In the genomic region with DNA sequence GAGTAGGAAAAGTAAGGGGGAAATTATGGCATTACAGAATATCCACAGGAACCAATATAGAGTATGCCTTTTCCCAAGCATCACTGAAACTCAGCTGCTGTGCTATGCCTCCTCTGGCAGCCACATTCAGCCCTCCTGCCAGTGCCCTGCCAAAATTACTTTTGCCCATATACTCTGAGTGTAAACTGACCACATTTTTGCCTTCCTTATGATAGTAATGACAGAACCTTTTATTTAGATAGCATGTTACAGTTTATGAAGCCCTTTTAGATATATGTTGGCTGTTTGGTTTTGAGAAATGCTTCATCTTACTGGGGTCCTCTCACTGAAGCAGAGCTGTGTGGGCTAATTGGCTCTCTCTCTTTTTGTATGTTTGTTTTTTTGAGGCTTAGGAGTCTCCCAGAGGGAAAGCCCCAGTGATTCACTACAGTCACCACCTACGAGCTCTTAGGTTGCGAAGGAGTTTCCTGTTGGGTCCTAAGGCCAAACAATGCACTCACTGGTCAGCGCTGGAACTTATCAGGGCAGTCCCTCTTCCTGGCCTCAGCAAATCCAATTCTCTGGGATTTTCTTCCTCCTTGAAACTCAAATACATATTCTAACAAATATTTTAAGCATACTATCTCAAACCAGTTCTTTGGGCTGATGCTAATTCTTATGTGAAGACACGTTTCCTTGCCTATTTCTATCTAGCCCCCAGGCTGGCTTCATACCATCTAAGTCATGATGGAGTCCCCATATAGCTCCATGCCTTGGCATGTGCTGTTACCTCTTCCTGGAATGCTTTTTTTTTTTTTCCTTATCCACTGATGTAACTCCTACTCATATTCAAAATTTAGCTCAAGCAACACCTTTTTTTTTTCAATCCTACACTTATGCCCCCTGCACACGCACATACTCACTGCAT, we compare ENCODE assay signal across 11 cellular contexts. TPM values are rescaled to one million over a fixed set of nuclear protein-coding genes. Genes with fewer than 3 reads are reported as not detected.
DNase-seq lines count a peak whose midpoint lies in the region; ATAC-seq and TF ChIP-seq lines count a peak whose summit lies in the region.
"Had no signal": no experiment of that assay in that cellular context is flagged by ENCODE, and none has a peak within 500 bp of the region (broad histone marks: within the 10 kb centered on the region; RNA-seq: fewer than 3 reads in every experiment).

No MANE protein-coding gene starts in this region.

- WGBS in body of pancreas, 2 donors: 46 to 66% methylated on average over 5 of the region's 5 CpGs

- TF ChIP-seq CTCF in GM20000 (IDR thresholded peaks at IDR 0.05; ENCODE audit: extremely low read depth, missing control alignments) (no peak), body of pancreas (IDR thresholded peaks at IDR 0.05) (no peak)

- no peaks in the 10 kb centered on the region for H3K27me3 ChIP-seq in body of pancreas

- peak overlapping the region; percentile 17 for H3K4me3 Mint-ChIP-seq in activated naive CD8-positive, alpha-beta T cell
- H3K4me3 Mint-ChIP-seq: activated B cell treated with CpG ODN at 0.5 μM for 24 hours; central memory CD8-positive, alpha-beta T cell had no signal

- H3K36me3 Mint-ChIP-seq in activated naive CD8-positive, alpha-beta T cell: no peaks in the 10 kb centered on the region

- intact Hi-C loops in body of pancreas (cut with DNase I): no loop called here

- no peak overlapping the region for H3K4me3 ChIP-seq in body of pancreas

- no peaks in the 10 kb centered on the region for H3K9me3 Mint-ChIP-seq in activated naive CD8-positive, alpha-beta T cell (ENCODE audit: low read depth)
- H3K9me3 Mint-ChIP-seq: activated B cell treated with CpG ODN at 0.5 μM for 24 hours; central memory CD8-positive, alpha-beta T cell had no signal

- peaks cover 33% of the 10 kb centered on the region for H3K27me3 Mint-ChIP-seq in activated naive CD8-positive, alpha-beta T cell

- DNase-seq in AG08396 (ENCODE audit: low spot score): peak; percentile 31
- DNase-seq in GM20000 (ENCODE audit: low spot score): peak; percentile 52
- peak; percentile 34 for DNase-seq in iPS-NIHi7 (ENCODE audit: extremely low spot score)
- DNase-seq in mesenteric fat pad (ENCODE audit: low spot score): no peak
- DNase-seq in ecto neural progenitor cell (ENCODE audit: low spot score): no peak
- DNase-seq in body of pancreas: no peak
- DNase-seq: activated B cell treated with CpG ODN at 0.5 μM for 24 hours, DND-41 had no signal

- H3K4me1 Mint-ChIP-seq in activated naive CD8-positive, alpha-beta T cell (ENCODE audit: low read depth): peaks cover 29% of the 10 kb centered on the region
- H3K4me1 Mint-ChIP-seq: central memory CD8-positive, alpha-beta T cell had no signal

- no peak for ATAC-seq in GM21423 (IDR thresholded peaks at IDR 0.05; ENCODE audit: unreplicated experiment)
- no peak for ATAC-seq in body of pancreas

- H3K27ac Mint-ChIP-seq in activated naive CD8-positive, alpha-beta T cell: no peak overlapping the region
- H3K27ac Mint-ChIP-seq: activated B cell treated with CpG ODN at 0.5 μM for 24 hours had no signal

- no peak for TF ChIP-seq POLR2A in body of pancreas (IDR thresholded peaks at IDR 0.05)

- H3K27ac ChIP-seq in body of pancreas: no peak overlapping the region

- peaks cover 10% of the 10 kb centered on the region for H3K4me1 ChIP-seq in body of pancreas

- H3K9me3 ChIP-seq in body of pancreas: no peaks in the 10 kb centered on the region

- H3K36me3 ChIP-seq in body of pancreas (replicated peaks in 1 of 2; ENCODE audit: insufficient read depth in 1 of 2, low read depth in 2 of 2): no peaks in the 10 kb centered on the region

RNA-seq across cellular contexts. Expression of a gene that starts 3.7 kb away (rescaled TPM):
- total RNA-seq in mesenteric fat pad (0.39 TPM), body of pancreas (under 1 TPM in 1 of 2 donors, not detected in 1; 0.26 TPM)

RNA-seq across cellular contexts. Expression of a gene that starts 27.7 kb away (rescaled TPM):
- total RNA-seq in mesenteric fat pad: 8.0 TPM
- 1 to 10 TPM; 5.3 to 5.7 TPM for total RNA-seq in body of pancreas

Comparison
In these comparisons a context has a peak if more than half of its experiments do, and no peak if none do; other contexts are left out.
1. DNase-seq: peak in AG08396 (single experiment), GM20000 (single experiment) and iPS-NIHi7 (single experiment); none in mesenteric fat pad (single experiment), ecto neural progenitor cell (single experiment) and body of pancreas (0 of 4).